ENCODE assay signal across 8 cellular contexts in genomic region chr6:32013738-32014137, GRCh38. TPM values are rescaled to one million over a fixed set of nuclear protein-coding genes. Genes with fewer than 3 reads are reported as not detected.
"Had no signal": no experiment of that assay in that cellular context is flagged by ENCODE, and none has a peak within 500 bp of the region (broad histone marks: within the 10 kb centered on the region; RNA-seq: fewer than 3 reads in every experiment).

No MANE protein-coding gene starts in this region.

RNA-seq across cellular contexts. Expression of gene CYP21A2, which starts 24.5 kb away (rescaled TPM):
- total RNA-seq: OCI-LY7, PC-3, Right ventricle myocardium superior, RPMI7951, SJCRH30, SJSA1, SK-MEL-5 had no signal
- polyA plus RNA-seq: SK-N-SH had no signal
